In the genomic region with DNA sequence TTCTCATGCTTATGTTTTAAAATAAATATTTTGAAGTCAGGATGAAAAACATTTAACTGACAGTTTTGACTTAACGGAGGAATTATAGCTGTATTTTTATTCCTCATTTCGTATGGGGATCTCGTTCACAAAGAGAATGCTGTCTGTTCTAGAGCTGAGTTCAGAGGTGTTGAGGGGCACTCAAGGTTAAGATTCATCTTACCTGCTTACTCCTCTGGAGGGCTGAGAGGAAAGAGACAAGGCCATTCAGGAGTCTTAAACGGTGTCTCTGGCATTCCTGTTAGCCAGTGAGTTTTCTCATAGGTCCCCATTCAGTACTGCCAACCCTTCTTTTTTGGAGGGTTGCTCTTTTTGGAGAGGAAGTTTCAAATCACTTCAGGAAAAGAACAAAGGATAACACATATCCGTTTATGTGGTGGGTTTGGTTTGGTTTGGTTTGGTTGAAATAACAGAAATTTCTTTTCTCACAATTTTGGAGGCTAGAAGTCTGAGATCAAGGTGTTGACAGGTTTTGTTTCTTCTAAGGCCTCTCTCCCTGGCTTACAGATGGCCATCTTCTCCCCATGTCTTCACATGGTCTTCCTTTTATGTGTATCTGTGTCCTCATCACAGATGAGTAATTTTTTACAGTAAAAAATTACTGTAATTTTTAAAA, we compare ENCODE assay signal across 1 cellular context.
TF ChIP-seq lines count a peak whose summit lies in the region.

No MANE protein-coding gene starts in this region.

TF ChIP-seq in HEK293T, 16 proteins besides CTCF, POLR2A, EP300 and RAD21:
- TF ChIP-seq HDGF (IDR thresholded peaks at IDR 0.05; ENCODE audit: borderline replicate concordance) (no peak), SUZ12 (IDR thresholded peaks at IDR 0.05) (no peak), BHLHE40 (IDR thresholded peaks at IDR 0.05; ENCODE audit: borderline replicate concordance) (no peak), L3MBTL2 (conservative IDR thresholded peaks at IDR 0.05) (no peak), ARNT (IDR thresholded peaks at IDR 0.05) (no peak), FOXA1 (IDR thresholded peaks at IDR 0.05) (no peak)
